8 cellular contexts compared by ENCODE assay signal in genomic region chr17:42674755-42675347, GRCh38. TPM values are rescaled to one million over a fixed set of nuclear protein-coding genes. Genes with fewer than 3 reads are reported as not detected.
DNase-seq lines count a peak whose midpoint lies in the region; ATAC-seq, FAIRE-seq and TF ChIP-seq lines count a peak whose summit lies in the region.

No MANE protein-coding gene starts in this region.

- peak overlapping the region; percentile 25 to 40 for H3K4me3 Mint-ChIP-seq in activated T-cell treated with anti-CD3 and anti-CD28 coated beads, Interleukin-2, amount 50 U/mL, for 72 hours
- H3K4me3 Mint-ChIP-seq in type B pancreatic cell = peak overlapping the region; percentile 86

- no peak for ATAC-seq in activated T-cell treated with anti-CD3 and anti-CD28 coated beads, Interleukin-2, amount 50 U/mL, for 72 hours (replicated peaks in 1 of 2)
- ATAC-seq in GM21447 (IDR thresholded peaks at IDR 0.05; ENCODE audit: unreplicated experiment) = no peak
- ATAC-seq in GM18873 (IDR thresholded peaks at IDR 0.05; ENCODE audit: low FRiP score, unreplicated experiment) = no peak
- no peak for ATAC-seq in HG02678 (IDR thresholded peaks at IDR 0.05; ENCODE audit: unreplicated experiment)

- peaks cover 16% of the 10 kb centered on the region for H3K79me2 ChIP-seq in keratinocyte (ENCODE audit: control insufficient read depth, insufficient read depth, low read length)

- dilution Hi-C loops in keratinocyte (cut with MboI; ENCODE audit: extremely low pct_ligation_motif_present, low sequenced_read_pairs) = no loop called here

- TF ChIP-seq CTCF in WI38 (IDR thresholded peaks at IDR 0.05; ENCODE audit: low read depth, low read length) (no peak), keratinocyte (optimal IDR thresholded peaks at IDR 0.05 in 1 of 3, IDR thresholded peaks at IDR 0.05 in 1 of 3, conservative IDR thresholded peaks at IDR 0.05 in 1 of 3; ENCODE audit: extremely low read depth in 1 of 3, insufficient read depth in 2 of 3, low read length in 3 of 3) (no peak), type B pancreatic cell (conservative IDR thresholded peaks at IDR 0.05) (no peak)

- peaks cover 6% of the 10 kb centered on the region for H4K20me1 ChIP-seq in keratinocyte (ENCODE audit: control insufficient read depth, extremely low read depth, insufficient read depth, low read length)

- no peak overlapping the region for H3K27ac Mint-ChIP-seq in activated T-cell treated with anti-CD3 and anti-CD28 coated beads, Interleukin-2, amount 50 U/mL, for 72 hours
- H3K27ac Mint-ChIP-seq in type B pancreatic cell = peak overlapping the region; percentile 84

- no peaks in the 10 kb centered on the region for H3K9me3 Mint-ChIP-seq in activated T-cell treated with anti-CD3 and anti-CD28 coated beads, Interleukin-2, amount 50 U/mL, for 72 hours
- no peaks in the 10 kb centered on the region for H3K9me3 Mint-ChIP-seq in type B pancreatic cell

- peak overlapping the region; percentile 86 for H3K4me3 ChIP-seq in WI38 (ENCODE audit: low read depth, low read length)
- H3K4me3 ChIP-seq in keratinocyte (ENCODE audit: control insufficient read depth in 2 of 3, extremely low read depth in 1 of 3, insufficient read depth in 2 of 3, low read depth in 1 of 3, low read length in 3 of 3) = peak overlapping the region; percentile 92 to 93 (median 92)

- H3K9ac ChIP-seq in keratinocyte (ENCODE audit: control insufficient read depth, extremely low read depth, insufficient read depth, low read length) = peak overlapping the region; percentile 22

- H3K36me3 ChIP-seq in keratinocyte (ENCODE audit: control insufficient read depth in 2 of 2, extremely low read depth in 1 of 2, insufficient read depth in 2 of 2, low read length in 2 of 2) = peaks cover 19 to 21% of the 10 kb centered on the region in 2 experiments

- no peak overlapping the region for H2AFZ ChIP-seq in keratinocyte (ENCODE audit: control insufficient read depth, low read length)

- H3K27ac ChIP-seq in keratinocyte (ENCODE audit: control insufficient read depth, insufficient read depth, low read length) = no peak overlapping the region

- H3K27me3 Mint-ChIP-seq in activated T-cell treated with anti-CD3 and anti-CD28 coated beads, Interleukin-2, amount 50 U/mL, for 72 hours (ENCODE audit: low read depth) = peaks cover 43% of the 10 kb centered on the region
- peaks cover 3% of the 10 kb centered on the region for H3K27me3 Mint-ChIP-seq in type B pancreatic cell

- H3K4me2 ChIP-seq in keratinocyte (ENCODE audit: control insufficient read depth, extremely low read depth, insufficient read depth, low read depth, low read length) = peak overlapping the region; percentile 91

- peaks cover 64% of the 10 kb centered on the region for H3K4me1 ChIP-seq in keratinocyte (ENCODE audit: control insufficient read depth, extremely low read depth, insufficient read depth, low read length)

- no peaks in the 10 kb centered on the region for H3K27me3 ChIP-seq in keratinocyte (ENCODE audit: control insufficient read depth, extremely low read depth, insufficient read depth, low read length)

- no peak for FAIRE-seq in keratinocyte (lab: Jason Lieb, UNC)

- H3K36me3 Mint-ChIP-seq in activated T-cell treated with anti-CD3 and anti-CD28 coated beads, Interleukin-2, amount 50 U/mL, for 72 hours (ENCODE audit: insufficient read depth in 2 of 2) = peaks cover 0 to 1% of the 10 kb centered on the region in 2 donors
- H3K36me3 Mint-ChIP-seq in type B pancreatic cell = peaks cover 6% of the 10 kb centered on the region

- H3K4me1 Mint-ChIP-seq in activated T-cell treated with anti-CD3 and anti-CD28 coated beads, Interleukin-2, amount 50 U/mL, for 72 hours (ENCODE audit: low read depth) = peaks cover 45% of the 10 kb centered on the region
- peaks cover 29% of the 10 kb centered on the region for H3K4me1 Mint-ChIP-seq in type B pancreatic cell (ENCODE audit: unreplicated experiment)

- DNase-seq in activated T-cell treated with anti-CD3 and anti-CD28 coated beads, Interleukin-2, amount 50 U/mL, for 72 hours = no peak
- no peak for DNase-seq in activated T-cell treated with anti-CD3 and anti-CD28 coated beads for 4 hours
- no peak for DNase-seq in keratinocyte (ENCODE audit: low read depth, low spot score)
- DNase-seq in type B pancreatic cell (ENCODE audit: extremely low spot score, unreplicated experiment) = no peak

- H3K9me1 ChIP-seq in keratinocyte (ENCODE audit: control insufficient read depth, extremely low read depth, insufficient read depth, low read length) = peaks cover 4% of the 10 kb centered on the region

- H3K9me3 ChIP-seq in keratinocyte (ENCODE audit: control insufficient read depth, low read depth, low read length) = no peaks in the 10 kb centered on the region

RNA-seq across cellular contexts. Expression of gene PLEKHH3, which starts 1.9 kb away (rescaled TPM):
- total RNA-seq in activated T-cell treated with anti-CD3 and anti-CD28 coated beads, Interleukin-2, amount 50 U/mL, for 72 hours = 1 to 10 TPM; 1.2 to 1.9 TPM
- 3.1 to 10.7 TPM (median 4.9 TPM) in 3 replicates for polyA plus RNA-seq in keratinocyte
- polyA plus RNA-seq in keratinocyte (2011; ENCODE audit: low read depth) = 11.6 TPM
- polyA plus RNA-seq in keratinocyte (2011; cell fraction: cytosol; rRNA removed) = 2.5 and 7.9 TPM in 2 replicates
- polyA plus RNA-seq in keratinocyte (2011; cell fraction: nucleus; rRNA removed) = 13.2 and 20.7 TPM in 2 replicates
- 10.7 and 25.0 TPM in 2 replicates for polyA plus RNA-seq in keratinocyte (2012; ENCODE audit: low replicate concordance)
- polyA minus RNA-seq in keratinocyte = 2.9 to 4.3 TPM (median 3.1 TPM) in 3 replicates
- 17.3 TPM for polyA minus RNA-seq in keratinocyte (2011; cell fraction: cytosol; rRNA and poly(A)+ RNA removed)
- 13.1 and 17.9 TPM in 2 replicates for polyA minus RNA-seq in keratinocyte (2011; cell fraction: nucleus; rRNA and poly(A)+ RNA removed)
- 29.1 and 60.5 TPM in 2 replicates for total RNA-seq in type B pancreatic cell (ENCODE audit: low replicate concordance)

RNA-seq across cellular contexts. Expression of gene CCR10, which starts 6.8 kb away (rescaled TPM):
- under 1 TPM in 1 of 2 donors, not detected in 1; 0.83 TPM for total RNA-seq in activated T-cell treated with anti-CD3 and anti-CD28 coated beads, Interleukin-2, amount 50 U/mL, for 72 hours
- polyA plus RNA-seq in keratinocyte = 0.02 to 0.05 TPM (median 0.03 TPM) in 3 replicates
- not detected for polyA plus RNA-seq in keratinocyte (2011; ENCODE audit: low read depth)
- not detected in 2 replicates for polyA plus RNA-seq in keratinocyte (2011; cell fraction: cytosol; rRNA removed)
- 0.17 and 0.27 TPM in 2 replicates for polyA plus RNA-seq in keratinocyte (2011; cell fraction: nucleus; rRNA removed)
- polyA plus RNA-seq in keratinocyte (2012; ENCODE audit: low replicate concordance) = 0.18 TPM in 1 of 2 replicates, not detected in the other
- polyA minus RNA-seq in keratinocyte = 0.20 TPM in 1 of 3 replicates, not detected in the others
- not detected for polyA minus RNA-seq in keratinocyte (2011; cell fraction: cytosol; rRNA and poly(A)+ RNA removed)
- not detected in 2 replicates for polyA minus RNA-seq in keratinocyte (2011; cell fraction: nucleus; rRNA and poly(A)+ RNA removed)
- total RNA-seq in type B pancreatic cell (ENCODE audit: low replicate concordance) = 1.2 TPM in 1 of 2 replicates, not detected in the other

RNA-seq across cellular contexts. Expression of gene CNTNAP1, which starts 7.5 kb away (rescaled TPM):
- total RNA-seq in activated T-cell treated with anti-CD3 and anti-CD28 coated beads, Interleukin-2, amount 50 U/mL, for 72 hours = 1 to 10 TPM in 1 of 2 donors, under 1 TPM in 1; 0.53 to 1.3 TPM
- 0.46 to 2.0 TPM (median 0.71 TPM) in 3 replicates for polyA plus RNA-seq in keratinocyte
- polyA plus RNA-seq in keratinocyte (2011; ENCODE audit: low read depth) = 0.26 TPM
- 0.23 and 0.34 TPM in 2 replicates for polyA plus RNA-seq in keratinocyte (2011; cell fraction: cytosol; rRNA removed)
- polyA plus RNA-seq in keratinocyte (2011; cell fraction: nucleus; rRNA removed) = 3.2 and 3.7 TPM in 2 replicates
- 0.24 and 1.7 TPM in 2 replicates for polyA plus RNA-seq in keratinocyte (2012; ENCODE audit: low replicate concordance)
- 0.76 to 3.8 TPM (median 1.1 TPM) in 3 replicates for polyA minus RNA-seq in keratinocyte
- polyA minus RNA-seq in keratinocyte (2011; cell fraction: cytosol; rRNA and poly(A)+ RNA removed) = not detected
- 1.8 and 2.3 TPM in 2 replicates for polyA minus RNA-seq in keratinocyte (2011; cell fraction: nucleus; rRNA and poly(A)+ RNA removed)
- 1.00 and 17.8 TPM in 2 replicates for total RNA-seq in type B pancreatic cell (ENCODE audit: low replicate concordance)

RNA-seq across cellular contexts. Expression of gene TUBG2, which starts 15.8 kb away (rescaled TPM):
- 10 to 100 TPM in 1 of 2 donors, 1 to 10 TPM in 1; 8.1 to 11.2 TPM for total RNA-seq in activated T-cell treated with anti-CD3 and anti-CD28 coated beads, Interleukin-2, amount 50 U/mL, for 72 hours
- polyA plus RNA-seq in keratinocyte = 13.5 to 17.8 TPM (median 14.5 TPM) in 3 replicates
- 6.1 TPM for polyA plus RNA-seq in keratinocyte (2011; ENCODE audit: low read depth)
- polyA plus RNA-seq in keratinocyte (2011; cell fraction: cytosol; rRNA removed) = 7.8 and 11.8 TPM in 2 replicates
- 58.1 and 66.0 TPM in 2 replicates for polyA plus RNA-seq in keratinocyte (2011; cell fraction: nucleus; rRNA removed)
- polyA plus RNA-seq in keratinocyte (2012; ENCODE audit: low replicate concordance) = 17.2 and 18.2 TPM in 2 replicates
- 9.2 to 20.5 TPM (median 9.6 TPM) in 3 replicates for polyA minus RNA-seq in keratinocyte
- polyA minus RNA-seq in keratinocyte (2011; cell fraction: cytosol; rRNA and poly(A)+ RNA removed) = 6.7 TPM
- polyA minus RNA-seq in keratinocyte (2011; cell fraction: nucleus; rRNA and poly(A)+ RNA removed) = 9.0 and 10.3 TPM in 2 replicates
- total RNA-seq in type B pancreatic cell (ENCODE audit: low replicate concordance) = 18.0 and 24.4 TPM in 2 replicates

Comparison
In these comparisons a context has a peak if more than half of its experiments do, and no peak if none do; other contexts are left out.
1. RNA of gene PLEKHH3, which starts 1.9 kb away (total RNA-seq): 29.1 to 60.5 TPM in type B pancreatic cell; 1.2 to 1.9 TPM in activated T-cell treated with anti-CD3 and anti-CD28 coated beads, Interleukin-2, amount 50 U/mL, for 72 hours; every median in the first group is over 10 times any median in the second.